In genomic region chr5:885529-885928, GRCh38 we compare ENCODE assay signal across 14 cellular contexts. TPM values are rescaled to one million over a fixed set of nuclear protein-coding genes. Genes with fewer than 3 reads are reported as not detected.
DNase-seq lines count a peak whose midpoint lies in the region; TF ChIP-seq lines count a peak whose summit lies in the region.
"Had no signal": no experiment of that assay in that cellular context is flagged by ENCODE, and none has a peak within 500 bp of the region (broad histone marks: within the 10 kb centered on the region; RNA-seq: fewer than 3 reads in every experiment).

No MANE protein-coding gene starts in this region.

- no peaks in the 10 kb centered on the region for H3K9me3 Mint-ChIP-seq in osteocyte (ENCODE audit: unreplicated experiment)

- no peaks in the 10 kb centered on the region for H3K27me3 Mint-ChIP-seq in osteocyte (ENCODE audit: unreplicated experiment)
- H3K27me3 Mint-ChIP-seq: CD4-positive, alpha-beta memory T cell; central memory CD8-positive, alpha-beta T cell; effector memory CD8-positive, alpha-beta T cell; T-cell had no signal

- intact Hi-C loops in head of caudate nucleus (cut with DNase I), result no loop called here

- DNase-seq in DMS153 treated with DMSO at 0.1 percent for 48 hours (lab: John Stamatoyannopoulos, UW; ENCODE audit: unreplicated experiment) (peak; percentile 19), NCI-H2029 (lab: John Stamatoyannopoulos, UW) (peak; percentile 94), head of caudate nucleus (peak in 35 of 42 donors; percentile 25 to 84 (median 57)), midbrain (lab: John Stamatoyannopoulos, UW) (peak; percentile 32), NCI-H2171 (lab: John Stamatoyannopoulos, UW) (no peak), NCI-H1694 treated with DMSO at 0.1 percent for 48 hours (lab: John Stamatoyannopoulos, UW) (no peak), osteocyte (ENCODE audit: extremely low spot score, unreplicated experiment) (no peak)
- no peak for DNase-seq in central memory CD4-positive, alpha-beta T cell
- DNase-seq: activated effector memory CD4-positive, alpha-beta T cell treated with anti-CD3 and anti-CD28 coated beads, Interleukin-2, amount 50 U/mL, for 16 hours; effector memory CD8-positive, alpha-beta T cell; NCI-H226; T-cell had no signal

- peaks cover 13% of the 10 kb centered on the region for H3K4me1 Mint-ChIP-seq in osteocyte (ENCODE audit: unreplicated experiment)

- H3K36me3 Mint-ChIP-seq in osteocyte (ENCODE audit: unreplicated experiment), result peaks cover 63% of the 10 kb centered on the region

- no peak overlapping the region for H3K27ac Mint-ChIP-seq in osteocyte (ENCODE audit: unreplicated experiment)
- H3K27ac Mint-ChIP-seq: T-cell had no signal

- TF ChIP-seq CTCF in osteocyte (IDR thresholded peaks at IDR 0.05), result no peak

- H3K4me3 Mint-ChIP-seq in osteocyte (ENCODE audit: unreplicated experiment), result no peak overlapping the region
- H3K4me3 Mint-ChIP-seq: CD4-positive, alpha-beta memory T cell; central memory CD8-positive, alpha-beta T cell; effector memory CD8-positive, alpha-beta T cell; T-cell had no signal

RNA-seq across cellular contexts. Expression of gene BRD9, which starts 7.1 kb away (rescaled TPM):
- 38.2 and 39.4 TPM in 2 replicates for total RNA-seq in osteocyte

RNA-seq across cellular contexts. Expression of gene TRIP13, which starts 7.2 kb away (rescaled TPM):
- 4.1 and 6.9 TPM in 2 replicates for total RNA-seq in osteocyte

RNA-seq across cellular contexts. Expression of gene ZDHHC11, which starts 34.7 kb away (rescaled TPM):
- total RNA-seq in osteocyte, result 4.4 and 6.3 TPM in 2 replicates

Comparison
In these comparisons a context has a peak if more than half of its experiments do, and no peak if none do; other contexts are left out.
1. DNase-seq: peak in DMS153 treated with DMSO at 0.1 percent for 48 hours (single experiment), NCI-H2029 (single experiment), head of caudate nucleus (35 of 42) and midbrain (single experiment); none in NCI-H2171 (single experiment), NCI-H1694 treated with DMSO at 0.1 percent for 48 hours (single experiment), osteocyte (single experiment) and central memory CD4-positive, alpha-beta T cell (single experiment).